ENCODE assay signal across 10 cellular contexts in the genomic region with DNA sequence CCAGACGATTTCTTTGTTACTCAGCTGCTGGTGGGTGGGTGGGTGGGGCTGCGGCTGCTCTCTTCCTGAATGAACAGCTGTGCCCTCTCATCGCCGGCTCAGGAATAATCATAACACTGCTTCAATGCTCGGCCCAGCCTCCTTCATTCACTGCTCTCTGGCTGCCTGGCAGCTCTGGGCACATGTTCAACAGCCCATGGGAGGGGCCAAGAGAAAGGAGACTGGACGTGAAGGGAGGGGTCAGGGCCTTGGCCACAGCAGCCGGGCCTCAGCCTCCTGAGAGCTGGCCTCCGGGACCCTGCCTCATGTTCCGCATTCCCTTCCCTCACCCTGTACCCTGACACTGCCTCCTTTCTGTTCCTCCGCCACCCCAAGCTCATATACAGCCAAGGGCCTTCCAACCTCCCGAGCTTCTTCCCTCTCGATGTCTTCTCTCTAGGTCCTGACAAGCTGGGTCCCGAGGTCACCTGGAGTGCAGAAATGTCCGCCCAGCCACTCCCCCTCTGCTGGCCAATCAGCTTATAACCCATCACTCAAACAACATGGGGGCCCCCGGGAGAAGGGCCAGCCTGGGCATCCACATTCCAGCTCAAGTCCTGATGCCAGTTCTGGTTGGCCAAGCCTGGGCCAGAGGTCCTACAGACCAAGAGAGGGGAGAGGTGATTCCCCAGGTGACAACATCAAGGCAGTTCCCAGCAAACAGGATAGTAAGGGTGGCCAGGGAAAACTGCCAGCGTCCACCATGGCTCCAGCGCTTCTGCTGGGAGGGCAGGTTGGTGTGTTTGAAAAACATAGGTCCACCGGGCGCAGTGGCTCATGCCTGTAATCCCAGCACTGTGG. TPM values are rescaled to one million over a fixed set of nuclear protein-coding genes. Genes with fewer than 3 reads are reported as not detected.
DNase-seq lines count a peak whose midpoint lies in the region; ATAC-seq and TF ChIP-seq lines count a peak whose summit lies in the region.
"Had no signal": no experiment of that assay in that cellular context is flagged by ENCODE, and none has a peak within 500 bp of the region (broad histone marks: within the 10 kb centered on the region; RNA-seq: fewer than 3 reads in every experiment).

No MANE protein-coding gene starts in this region.

- H3K27me3 Mint-ChIP-seq in activated CD4-positive, alpha-beta T cell treated with anti-CD3 and anti-CD28 coated beads for 36 hours: peaks cover 19% of the 10 kb centered on the region

- H3K4me3 Mint-ChIP-seq in activated CD4-positive, alpha-beta T cell treated with anti-CD3 and anti-CD28 coated beads for 36 hours: no peak overlapping the region

- H3K27ac Mint-ChIP-seq in activated CD4-positive, alpha-beta T cell treated with anti-CD3 and anti-CD28 coated beads for 36 hours: no peak overlapping the region

- peak; percentile 78 for ATAC-seq in activated CD4-positive, alpha-beta T cell treated with anti-CD3 and anti-CD28 coated beads for 36 hours
- ATAC-seq in stimulated activated naive CD8-positive, alpha-beta T cell treated with anti-CD3 and anti-CD28 coated beads, Interleukin-15, Interleukin-2, amounts not matched to agents 100 U/mL and 50 U/mL, for 24 hours: peak; percentile 53
- no peak for ATAC-seq in GM21528 (IDR thresholded peaks at IDR 0.05; ENCODE audit: low FRiP score, unreplicated experiment)
- ATAC-seq: Panc1 had no signal

- TF ChIP-seq POLR2A in erythroblast (IDR thresholded peaks at IDR 0.05; ENCODE audit: low read length): no peak

- peaks cover 6% of the 10 kb centered on the region for H3K4me1 Mint-ChIP-seq in activated CD4-positive, alpha-beta T cell treated with anti-CD3 and anti-CD28 coated beads for 36 hours

- POLR2A ChIA-PET in activated CD4-positive, alpha-beta T cell treated with anti-CD3 and anti-CD28 coated beads for 36 hours (lab: Charles Lee): interaction anchor here (0.7 to 1.2 kb wide), 3 partner anchors 32 to 319 kb away, joined by 3 to 4 read pairs (median 3); partner anchors contain the start of genes PMM1 and XRCC6

- CTCF ChIA-PET in activated CD4-positive, alpha-beta T cell treated with anti-CD3 and anti-CD28 coated beads for 36 hours (lab: Charles Lee): interaction anchor here (0.9 kb wide), 1 partner anchor 155 kb away, joined by 3 read pairs; no protein-coding TSS in a partner anchor

- no peaks in the 10 kb centered on the region for H3K36me3 Mint-ChIP-seq in activated CD4-positive, alpha-beta T cell treated with anti-CD3 and anti-CD28 coated beads for 36 hours (ENCODE audit: low read depth)

- H3K9me3 Mint-ChIP-seq in activated CD4-positive, alpha-beta T cell treated with anti-CD3 and anti-CD28 coated beads for 36 hours (ENCODE audit: low read depth): no peaks in the 10 kb centered on the region

- DNase-seq in activated CD4-positive, alpha-beta T cell treated with anti-CD3 and anti-CD28 coated beads for 36 hours: peak; percentile 48
- no peak for DNase-seq in activated CD4-positive, alpha-beta T cell treated with anti-CD3 and anti-CD28 coated beads, Interleukin-2, amount 50 U/mL, for 1 hour
- peak; percentile 22 for DNase-seq in activated naive CD4-positive, alpha-beta T cell treated with anti-CD3 and anti-CD28 coated beads, Interleukin-2, amount 50 U/mL, for 16 hours
- peak; percentile 94 for DNase-seq in hepatic stellate cell (ENCODE audit: low spot score)
- DNase-seq in stimulated activated naive CD8-positive, alpha-beta T cell treated with anti-CD3 and anti-CD28 coated beads, Interleukin-15, Interleukin-2, amounts not matched to agents 100 U/mL and 50 U/mL, for 24 hours: peak; percentile 12
- DNase-seq in NK-92 treated with Interleukin-12 subunit alpha and Interleukin-12 subunit beta, amount 100 ng/mL, for 24 hours (lab: John Stamatoyannopoulos, UW): no peak
- no peak for DNase-seq in erythroblast (lab: John Stamatoyannopoulos, UW)
- DNase-seq: DND-41 had no signal

- intact Hi-C loops in activated CD4-positive, alpha-beta T cell treated with anti-CD3 and anti-CD28 coated beads for 36 hours (cut with DNase I, micrococcal nuclease): no loop called here

RNA-seq across cellular contexts. Expression of gene CSDC2, which starts 3.2 kb away (rescaled TPM):
- not detected for total RNA-seq in activated CD4-positive, alpha-beta T cell treated with anti-CD3 and anti-CD28 coated beads for 36 hours

RNA-seq across cellular contexts. Expression of gene POLR3H, which starts 13.4 kb away (rescaled TPM):
- total RNA-seq in activated CD4-positive, alpha-beta T cell treated with anti-CD3 and anti-CD28 coated beads for 36 hours: 10 to 100 TPM; 18.3 to 24.6 TPM

RNA-seq across cellular contexts. Expression of gene PMM1, which starts 32.0 kb away (rescaled TPM):
- total RNA-seq in activated CD4-positive, alpha-beta T cell treated with anti-CD3 and anti-CD28 coated beads for 36 hours: 10 to 100 TPM; 30.4 to 37.4 TPM

Comparison
In these comparisons a context has a peak if more than half of its experiments do, and no peak if none do; other contexts are left out.
1. DNase-seq: peak in activated CD4-positive, alpha-beta T cell treated with anti-CD3 and anti-CD28 coated beads for 36 hours (single experiment), activated naive CD4-positive, alpha-beta T cell treated with anti-CD3 and anti-CD28 coated beads, Interleukin-2, amount 50 U/mL, for 16 hours (single experiment), hepatic stellate cell (single experiment) and stimulated activated naive CD8-positive, alpha-beta T cell treated with anti-CD3 and anti-CD28 coated beads, Interleukin-15, Interleukin-2, amounts not matched to agents 100 U/mL and 50 U/mL, for 24 hours (single experiment); none in activated CD4-positive, alpha-beta T cell treated with anti-CD3 and anti-CD28 coated beads, Interleukin-2, amount 50 U/mL, for 1 hour (single experiment), NK-92 treated with Interleukin-12 subunit alpha and Interleukin-12 subunit beta, amount 100 ng/mL, for 24 hours (single experiment) and erythroblast (0 of 2).